Comparison of ENCODE assay signal across 10 cellular contexts in the genomic region with DNA sequence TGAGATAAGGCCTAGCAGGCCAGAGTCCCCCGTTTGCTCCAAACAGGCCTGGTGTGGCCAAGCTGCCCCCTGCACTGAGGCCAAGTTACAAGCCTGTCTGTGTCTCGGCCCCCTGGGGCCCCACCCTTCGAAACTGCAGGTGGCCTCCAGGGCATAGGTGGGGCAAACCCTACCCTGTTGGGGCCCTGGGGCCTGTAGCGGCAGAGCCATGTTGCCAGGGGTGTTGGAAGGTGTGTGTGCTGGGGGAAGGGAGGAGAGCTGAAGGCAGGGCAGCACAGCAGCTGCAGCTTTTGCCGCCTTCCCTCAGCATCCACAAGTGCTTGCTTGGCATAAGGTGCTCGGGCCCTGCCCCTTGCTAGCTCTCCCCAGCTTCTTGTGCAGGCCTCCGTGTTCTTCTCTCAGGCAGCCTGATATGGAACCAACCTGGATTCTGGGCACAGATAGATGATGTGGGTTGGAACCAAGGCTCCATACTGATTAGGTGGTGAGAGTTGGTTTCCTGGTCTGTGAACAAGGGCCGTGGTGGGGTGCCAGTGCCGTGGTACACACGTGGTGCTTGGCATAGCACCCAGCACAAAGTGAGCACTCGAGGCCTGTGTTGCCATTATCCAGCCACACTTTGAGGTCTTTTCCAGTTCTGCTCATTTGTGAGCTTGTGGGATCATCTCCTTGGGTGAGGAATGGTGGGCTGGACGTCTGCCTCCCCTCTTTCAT. TPM values are rescaled to one million over a fixed set of nuclear protein-coding genes. Genes with fewer than 3 reads are reported as not detected.
A peak's percentile ranks its signal among the peaks of the same experiment; 100 is the strongest.
DNase-seq lines count a peak whose midpoint lies in the region; ATAC-seq and TF ChIP-seq lines count a peak whose summit lies in the region.
"Had no signal": no experiment of that assay in that cellular context is flagged by ENCODE, and none has a peak within 500 bp of the region (broad histone marks: within the 10 kb centered on the region; RNA-seq: fewer than 3 reads in every experiment).

No MANE protein-coding gene starts in this region.

- intact Hi-C loops in Right ventricle myocardium superior (cut with DNase I) (no loop called here), Right ventricle myocardium inferior (cut with DNase I) (loop anchor here (5.0 kb wide), 1 partner anchor 51 kb away; no protein-coding TSS in a partner anchor), psoas muscle (cut with DNase I) (no loop called here)
- intact Hi-C loops in activated T-helper 2 cell treated with anti-CD3 and anti-CD28 coated beads, Interferon-gamma antibody, Interleukin-2, Interleukin-4, amounts not matched to agents 10 μg/mL and 5 μg/mL and 100 μg/mL, durations not matched to agents 14 hours and 24 hours and 36 hours (cut with micrococcal nuclease), result no loop called here

- H3K4me1 ChIP-seq in psoas muscle, result peaks cover 5% of the 10 kb centered on the region

- no peaks in the 10 kb centered on the region for H3K9me3 Mint-ChIP-seq in activated T-helper 2 cell treated with anti-CD3 and anti-CD28 coated beads, Interferon-gamma antibody, Interleukin-2, Interleukin-4, amounts not matched to agents 10 μg/mL and 5 μg/mL and 100 μg/mL, durations not matched to agents 14 hours and 24 hours and 36 hours
- no peaks in the 10 kb centered on the region for H3K9me3 Mint-ChIP-seq in memory B cell
- H3K9me3 Mint-ChIP-seq in type B pancreatic cell, result no peaks in the 10 kb centered on the region

- DNase-seq in Right ventricle myocardium superior (no peak), Right ventricle myocardium inferior (ENCODE audit: missing footprints) (no peak), memory B cell (ENCODE audit: low spot score in 2 of 2) (no peak), type B pancreatic cell (ENCODE audit: extremely low spot score, unreplicated experiment) (no peak), psoas muscle (no peak), OCI-M2 (lab: John Stamatoyannopoulos, UW; ENCODE audit: unreplicated experiment) (no peak)
- DNase-seq in activated T-helper 2 cell treated with anti-CD3 and anti-CD28 coated beads, Interferon-gamma antibody, Interleukin-2, Interleukin-4, amounts not matched to agents 10 μg/mL and 5 μg/mL and 100 μg/mL, durations not matched to agents 14 hours and 24 hours and 36 hours (ENCODE audit: low spot score), result no peak
- DNase-seq: NK-92 treated with Interleukin-12 subunit alpha and Interleukin-12 subunit beta, amount 100 ng/mL, for 24 hours had no signal

- peak overlapping the region; percentile 26 for H3K27ac Mint-ChIP-seq in activated T-helper 2 cell treated with anti-CD3 and anti-CD28 coated beads, Interferon-gamma antibody, Interleukin-2, Interleukin-4, amounts not matched to agents 10 μg/mL and 5 μg/mL and 100 μg/mL, durations not matched to agents 14 hours and 24 hours and 36 hours
- H3K27ac Mint-ChIP-seq in memory B cell (peak overlapping the region; percentile 97), type B pancreatic cell (peak overlapping the region; percentile 48)

- H3K4me3 ChIP-seq in psoas muscle, result no peak overlapping the region

- no peaks in the 10 kb centered on the region for H3K9me3 ChIP-seq in psoas muscle

- ATAC-seq in Right ventricle myocardium superior (ENCODE audit: poor library complexity), result peak; percentile 2
- no peak for ATAC-seq in Right ventricle myocardium inferior
- ATAC-seq in memory B cell (ENCODE audit: low read depth), result peak; percentile 41
- no peak for ATAC-seq in psoas muscle
- no peak for ATAC-seq in GM19395 (IDR thresholded peaks at IDR 0.05; ENCODE audit: unreplicated experiment)

- H3K4me3 Mint-ChIP-seq in activated T-helper 2 cell treated with anti-CD3 and anti-CD28 coated beads, Interferon-gamma antibody, Interleukin-2, Interleukin-4, amounts not matched to agents 10 μg/mL and 5 μg/mL and 100 μg/mL, durations not matched to agents 14 hours and 24 hours and 36 hours (ENCODE audit: low read depth), result no peak overlapping the region
- H3K4me3 Mint-ChIP-seq in memory B cell, result peak overlapping the region; percentile 21
- no peak overlapping the region for H3K4me3 Mint-ChIP-seq in type B pancreatic cell

- peaks cover 0 to 2% of the 10 kb centered on the region in 2 donors for H3K36me3 ChIP-seq in psoas muscle (ENCODE audit: insufficient read depth in 1 of 2, low read depth in 1 of 2)

- H3K27me3 Mint-ChIP-seq in activated T-helper 2 cell treated with anti-CD3 and anti-CD28 coated beads, Interferon-gamma antibody, Interleukin-2, Interleukin-4, amounts not matched to agents 10 μg/mL and 5 μg/mL and 100 μg/mL, durations not matched to agents 14 hours and 24 hours and 36 hours (ENCODE audit: low read depth), result no peaks in the 10 kb centered on the region
- H3K27me3 Mint-ChIP-seq in memory B cell, result no peaks in the 10 kb centered on the region
- no peaks in the 10 kb centered on the region for H3K27me3 Mint-ChIP-seq in type B pancreatic cell

- 85 to 90% (median 87%) methylated on average over 12 of the region's 12 CpGs for WGBS in psoas muscle, 3 donors

- TF ChIP-seq CTCF in type B pancreatic cell (conservative IDR thresholded peaks at IDR 0.05) (no peak), psoas muscle (IDR thresholded peaks at IDR 0.05) (no peak)

- H3K4me1 Mint-ChIP-seq in activated T-helper 2 cell treated with anti-CD3 and anti-CD28 coated beads, Interferon-gamma antibody, Interleukin-2, Interleukin-4, amounts not matched to agents 10 μg/mL and 5 μg/mL and 100 μg/mL, durations not matched to agents 14 hours and 24 hours and 36 hours (ENCODE audit: low read depth), result peaks cover 38% of the 10 kb centered on the region
- H3K4me1 Mint-ChIP-seq in memory B cell (peaks cover 62% of the 10 kb centered on the region), type B pancreatic cell (ENCODE audit: unreplicated experiment) (peaks cover 15% of the 10 kb centered on the region)

- peaks cover 20% of the 10 kb centered on the region for H3K36me3 Mint-ChIP-seq in activated T-helper 2 cell treated with anti-CD3 and anti-CD28 coated beads, Interferon-gamma antibody, Interleukin-2, Interleukin-4, amounts not matched to agents 10 μg/mL and 5 μg/mL and 100 μg/mL, durations not matched to agents 14 hours and 24 hours and 36 hours (ENCODE audit: low read depth)
- H3K36me3 Mint-ChIP-seq in memory B cell (no peaks in the 10 kb centered on the region), type B pancreatic cell (no peaks in the 10 kb centered on the region)

- H3K27me3 ChIP-seq in psoas muscle (ENCODE audit: insufficient read depth in 3 of 3, low read length in 2 of 3), result no peaks in the 10 kb centered on the region

- no peak overlapping the region for H3K27ac ChIP-seq in psoas muscle
- H3K27ac ChIP-seq: C4-2B had no signal

RNA-seq across cellular contexts. Expression of a gene that starts 12.6 kb away (rescaled TPM):
- 12.5 TPM for total RNA-seq in Right ventricle myocardium superior
- total RNA-seq in Right ventricle myocardium inferior, result 12.7 TPM
- total RNA-seq in activated T-helper 2 cell treated with anti-CD3 and anti-CD28 coated beads, Interferon-gamma antibody, Interleukin-2, Interleukin-4, amounts not matched to agents 10 μg/mL and 5 μg/mL and 100 μg/mL, durations not matched to agents 14 hours and 24 hours and 36 hours, result 155 TPM in 2 replicates
- total RNA-seq in type B pancreatic cell (ENCODE audit: low replicate concordance), result 50.1 and 77.4 TPM in 2 replicates
- total RNA-seq in psoas muscle, result 10 to 100 TPM in 3 of 4 donors, 1 to 10 TPM in 1; 5.5 to 18.8 (median 13.7) TPM
- polyA plus RNA-seq in psoas muscle, result 10 to 100 TPM in 1 of 3 donors, 1 to 10 TPM in 2; 4.7 to 11.8 (median 4.9) TPM

Comparison
In these comparisons a context has a peak if more than half of its experiments do, and no peak if none do; other contexts are left out.
1. ATAC-seq: peak in Right ventricle myocardium superior (single experiment) and memory B cell (single experiment); none in Right ventricle myocardium inferior (single experiment), psoas muscle (0 of 4) and GM19395 (single experiment).
2. H3K27ac Mint-ChIP-seq: peak in every context shown above with its lines; median percentile 97 in memory B cell; 48 in type B pancreatic cell; 26 in activated T-helper 2 cell treated with anti-CD3 and anti-CD28 coated beads, Interferon-gamma antibody, Interleukin-2, Interleukin-4, amounts not matched to agents 10 μg/mL and 5 μg/mL and 100 μg/mL, durations not matched to agents 14 hours and 24 hours and 36 hours.